Comparison of ENCODE assay signal across 19 cellular contexts in the genomic region with DNA sequence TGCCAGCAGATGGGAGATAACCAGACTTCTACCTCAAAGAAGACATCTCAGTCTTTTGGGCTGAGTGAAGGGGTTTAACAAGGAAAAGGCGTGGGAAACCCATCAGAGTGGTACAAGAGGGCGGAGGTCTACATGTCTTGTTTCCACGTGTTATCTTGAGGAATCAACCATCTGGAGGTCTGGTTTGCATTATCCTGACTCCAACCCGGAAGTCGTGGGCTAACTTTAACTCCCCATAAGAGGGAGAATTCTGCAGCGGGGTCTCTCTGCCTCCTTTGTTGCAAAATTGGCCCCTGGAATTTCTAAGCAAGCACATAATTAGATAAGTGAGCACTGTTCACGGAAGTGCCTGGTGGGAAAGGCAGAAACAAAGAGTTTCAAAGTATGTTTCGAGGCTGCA.
DNase-seq lines count a peak whose midpoint lies in the region; ATAC-seq, FAIRE-seq and TF ChIP-seq lines count a peak whose summit lies in the region.
"Had no signal": no experiment of that assay in that cellular context is flagged by ENCODE, and none has a peak within 500 bp of the region (broad histone marks: within the 10 kb centered on the region; RNA-seq: fewer than 3 reads in every experiment).

No MANE protein-coding gene starts in this region.

- TF ChIP-seq EP300 in H1 (IDR thresholded peaks at IDR 0.05; ENCODE audit: borderline replicate concordance in 1 of 2, low read depth in 2 of 2, low read length in 2 of 2): no peak

- 91% methylated on average over 8 of the region's 8 CpGs; no CpG with 5 or more reads in 1 of the 2 experiments for WGBS in H1 (ENCODE audit: extremely low coverage in 1 of 2, insufficient coverage in 1 of 2, insufficient read length in 1 of 2, insufficient replicate concordance in 2 of 2, low coverage in 1 of 2, low lambda C conversion rate in 2 of 2, missing lambda C conversion rate in 1 of 2), 2 experiments

- no peaks in the 10 kb centered on the region for H3K4me1 ChIP-seq in GM23338 (ENCODE audit: insufficient read depth)
- H3K4me1 ChIP-seq in H1 (replicated peaks in 1 of 4; ENCODE audit: control insufficient read depth in 3 of 4, insufficient read depth in 4 of 4, low read length in 3 of 4): peaks cover 0 to 2% (median 1%) of the 10 kb centered on the region in 4 experiments; a peak in 2 of 7 replicates
- peaks cover 52% of the 10 kb centered on the region for H3K4me1 ChIP-seq in neural progenitor cell

- no peaks in the 10 kb centered on the region for H4K20me1 ChIP-seq in GM23338 (replicated peaks; ENCODE audit: insufficient read depth)
- no peaks in the 10 kb centered on the region for H4K20me1 ChIP-seq in H1 (replicated peaks in 1 of 2; ENCODE audit: control insufficient read depth in 1 of 2, insufficient read depth in 2 of 2, low read length in 2 of 2)
- no peaks in the 10 kb centered on the region for H4K20me1 ChIP-seq in neural progenitor cell (ENCODE audit: low read depth)
- H4K20me1 ChIP-seq: BLaER1 treated with 17β-estradiol and CSF1 and Interleukin-3, amounts not matched to agents 10 nM and 100 nM had no signal

- no peaks in the 10 kb centered on the region for H3K79me1 ChIP-seq in H1 (ENCODE audit: low read depth, low read length)

- TF ChIP-seq CTCF in GM23338 (conservative IDR thresholded peaks at IDR 0.05; ENCODE audit: low read depth in 2 of 2) (no peak), H1 (IDR thresholded peaks at IDR 0.05; ENCODE audit: control extremely low read depth in 1 of 3, insufficient read depth in 1 of 3, low read depth in 1 of 3, low read length in 3 of 3) (no peak), neural progenitor cell (IDR thresholded peaks at IDR 0.05) (no peak), HFFc6 (IDR thresholded peaks at IDR 0.05) (no peak)

- H3K4ac ChIP-seq in H1 (replicated peaks; ENCODE audit: insufficient read length, low read depth, low read length): no peak overlapping the region

- ATAC-seq in GM23338: no peak
- ATAC-seq in HG03108 (IDR thresholded peaks at IDR 0.05; ENCODE audit: unreplicated experiment): no peak
- no peak for ATAC-seq in HG03025 (IDR thresholded peaks at IDR 0.05; ENCODE audit: low FRiP score, unreplicated experiment)
- ATAC-seq: HCT116, HepG2 had no signal

- H3K4me3 Mint-ChIP-seq in GM23338 (no peak overlapping the region), neural progenitor cell (no peak overlapping the region), HFFc6 (no peak overlapping the region)
- no peak overlapping the region for H3K4me3 Mint-ChIP-seq in activated CD4-positive, alpha-beta memory T cell treated with anti-CD3 and anti-CD28 coated beads for 36 hours
- H3K4me3 Mint-ChIP-seq: CD4-positive, CD25-positive, alpha-beta regulatory T cell had no signal

- H4K91ac ChIP-seq in H1 (replicated peaks; ENCODE audit: insufficient read length, low read length): no peak overlapping the region

- no peak for FAIRE-seq in H1 (lab: Jason Lieb, UNC)
- FAIRE-seq: GM19239, H54, HepG2, HTR-8/SVneo had no signal

- peaks cover 3% of the 10 kb centered on the region for H3K27me3 Mint-ChIP-seq in GM23338 (ENCODE audit: insufficient read depth, low read depth, poor library complexity)
- H3K27me3 Mint-ChIP-seq in neural progenitor cell (ENCODE audit: insufficient read depth, low read depth): peaks cover 17% of the 10 kb centered on the region
- H3K27me3 Mint-ChIP-seq in activated CD4-positive, alpha-beta memory T cell treated with anti-CD3 and anti-CD28 coated beads for 36 hours: peaks cover 16% of the 10 kb centered on the region
- H3K27me3 Mint-ChIP-seq in HFFc6 (ENCODE audit: insufficient read depth): no peaks in the 10 kb centered on the region; the same call in 1 of the 2 replicates

- DNase-seq in GM23338 (ENCODE audit: low spot score) (no peak), SK-N-DZ (ENCODE audit: low spot score) (peak; percentile 80), H1 (ENCODE audit: low read depth in 1 of 2, low spot score in 2 of 2) (no peak), neural progenitor cell (ENCODE audit: low spot score) (no peak), HFFc6 (no peak)
- no peak for DNase-seq in activated CD4-positive, alpha-beta memory T cell treated with anti-CD3 and anti-CD28 coated beads for 36 hours
- DNase-seq: 8988T; ACHN; CD4-positive, CD25-positive, alpha-beta regulatory T cell; DMS53; GF-D8 had no signal

- 0 out of 4 replicates have a peak, but pooled peaks cover 0 to 2% of the 10 kb centered on the region in 2 experiments for H3K9me3 ChIP-seq in H1 (ENCODE audit: insufficient read depth in 2 of 2, low read depth in 1 of 2, low read length in 1 of 2)
- no peaks in the 10 kb centered on the region for H3K9me3 ChIP-seq in neural progenitor cell (ENCODE audit: low read depth)
- H3K9me3 ChIP-seq: BLaER1 treated with 17β-estradiol and CSF1 and Interleukin-3, amounts not matched to agents 10 nM and 100 nM had no signal

- H2AK5ac ChIP-seq in H1 (ENCODE audit: low read depth, low read length): no peak overlapping the region

- no peak overlapping the region for H3K27ac ChIP-seq in GM23338 (ENCODE audit: low read depth)
- no peak overlapping the region for H3K27ac ChIP-seq in H1 (ENCODE audit: low read depth, low read length)
- H3K27ac ChIP-seq in neural progenitor cell: no peak overlapping the region
- H3K27ac ChIP-seq: BLaER1 treated with 17β-estradiol and CSF1 and Interleukin-3, amounts not matched to agents 10 nM and 100 nM had no signal

- no peak overlapping the region for H3K4me3 ChIP-seq in GM23338
- H3K4me3 ChIP-seq in H1 (ENCODE audit: extremely low read depth in 1 of 4, insufficient read depth in 2 of 4, low read depth in 3 of 4, low read length in 4 of 4): no peak overlapping the region
- no peak overlapping the region for H3K4me3 ChIP-seq in neural progenitor cell
- H3K4me3 ChIP-seq: BLaER1 treated with 17β-estradiol and CSF1 and Interleukin-3, amounts not matched to agents 10 nM and 100 nM had no signal

- H3K4me2 ChIP-seq in GM23338: no peak overlapping the region
- H3K4me2 ChIP-seq in H1 (ENCODE audit: insufficient read depth in 1 of 2, low read depth in 2 of 2, low read length in 2 of 2): no peak overlapping the region
- peak overlapping the region; percentile 40 for H3K4me2 ChIP-seq in neural progenitor cell
- H3K4me2 ChIP-seq: BLaER1 treated with 17β-estradiol and CSF1 and Interleukin-3, amounts not matched to agents 10 nM and 100 nM had no signal

- H3K23ac ChIP-seq in H1 (ENCODE audit: insufficient read length): no peak overlapping the region

- no peak overlapping the region for H4K8ac ChIP-seq in H1 (ENCODE audit: extremely low read depth, insufficient read depth, low read length)

- H2AFZ ChIP-seq in GM23338 (0 out of 2 replicates have a peak overlapping the region, but pooled peaks have one; percentile 69), H1 (ENCODE audit: low read length) (peak overlapping the region; percentile 42; the same call in 1 of the 2 replicates), neural progenitor cell (replicated peaks) (no peak overlapping the region)

- CTCF ChIA-PET in H1 (lab: Charles Lee; ENCODE audit: partially characterized antibody): interaction anchor here (0.8 to 1.1 kb wide), 2 partner anchors 22 to 32 kb away, joined by 3 to 4 read pairs; no protein-coding TSS in a partner anchor
- CTCF ChIA-PET in activated CD4-positive, alpha-beta memory T cell treated with anti-CD3 and anti-CD28 coated beads for 36 hours (lab: Charles Lee): no interaction called here

- no peaks in the 10 kb centered on the region; the same call in 1 of the 2 replicates for H3K36me3 ChIP-seq in GM23338 (ENCODE audit: insufficient read depth)
- no peaks in the 10 kb centered on the region for H3K36me3 ChIP-seq in H1 (ENCODE audit: control insufficient read depth in 2 of 4, insufficient read depth in 4 of 4, low read length in 3 of 4)
- H3K36me3 ChIP-seq in neural progenitor cell: no peaks in the 10 kb centered on the region
- H3K36me3 ChIP-seq: BLaER1 treated with 17β-estradiol and CSF1 and Interleukin-3, amounts not matched to agents 10 nM and 100 nM had no signal

- TF ChIP-seq RAD21 in H1 (IDR thresholded peaks at IDR 0.05 in 1 of 2, conservative IDR thresholded peaks at IDR 0.05 in 1 of 2; ENCODE audit: low read depth in 2 of 2, low read length in 2 of 2): no peak

- no peak overlapping the region for H4K5ac ChIP-seq in H1 (ENCODE audit: insufficient read length, low read depth, low read length)

- H3K9ac ChIP-seq in H1 (replicated peaks in 1 of 4; ENCODE audit: extremely low read depth in 1 of 4, low read depth in 3 of 4, low read length in 3 of 4): no peak overlapping the region
- no peak overlapping the region for H3K9ac ChIP-seq in neural progenitor cell
- H3K9ac ChIP-seq: BLaER1 treated with 17β-estradiol and CSF1 and Interleukin-3, amounts not matched to agents 10 nM and 100 nM had no signal

- intact Hi-C loops in activated CD4-positive, alpha-beta memory T cell treated with anti-CD3 and anti-CD28 coated beads for 36 hours (cut with micrococcal nuclease): loop anchor here (5.0 kb wide), 1 partner anchor 71 kb away; no protein-coding TSS in a partner anchor

- H3K79me2 ChIP-seq in GM23338 (replicated peaks; ENCODE audit: insufficient read depth) (no peaks in the 10 kb centered on the region), H1 (ENCODE audit: control insufficient read depth in 1 of 2, insufficient read depth in 2 of 2, low read length in 2 of 2) (no peaks in the 10 kb centered on the region), neural progenitor cell (ENCODE audit: low read depth) (no peaks in the 10 kb centered on the region)

- H2BK5ac ChIP-seq in H1 (ENCODE audit: low read depth, low read length): no peak overlapping the region

- H3K27ac Mint-ChIP-seq in GM23338 (no peak overlapping the region), neural progenitor cell (no peak overlapping the region), HFFc6 (no peak overlapping the region)
- H3K27ac Mint-ChIP-seq in activated CD4-positive, alpha-beta memory T cell treated with anti-CD3 and anti-CD28 coated beads for 36 hours: no peak overlapping the region
- H3K27ac Mint-ChIP-seq: CD4-positive, CD25-positive, alpha-beta regulatory T cell had no signal

- H3K56ac ChIP-seq in H1 (replicated peaks; ENCODE audit: insufficient read length, low read depth, low read length): no peak overlapping the region

- POLR2A ChIA-PET in H1 (lab: Charles Lee; ENCODE audit: partially characterized antibody): no interaction called here
- POLR2A ChIA-PET in activated CD4-positive, alpha-beta memory T cell treated with anti-CD3 and anti-CD28 coated beads for 36 hours (lab: Charles Lee): no interaction called here

- H2BK120ac ChIP-seq in H1 (replicated peaks; ENCODE audit: low read depth, low read length): no peak overlapping the region

- H3K36me3 Mint-ChIP-seq in GM23338 (ENCODE audit: low read depth) (no peaks in the 10 kb centered on the region; the same call in 2 of the 3 replicates), neural progenitor cell (peaks cover 2% of the 10 kb centered on the region), HFFc6 (ENCODE audit: low read depth) (no peaks in the 10 kb centered on the region; the same call in 1 of the 2 replicates)
- no peaks in the 10 kb centered on the region for H3K36me3 Mint-ChIP-seq in activated CD4-positive, alpha-beta memory T cell treated with anti-CD3 and anti-CD28 coated beads for 36 hours
- H3K36me3 Mint-ChIP-seq: CD4-positive, CD25-positive, alpha-beta regulatory T cell had no signal

- no peaks in the 10 kb centered on the region for H3K27me3 ChIP-seq in GM23338 (ENCODE audit: insufficient read depth)
- H3K27me3 ChIP-seq in H1 (replicated peaks in 1 of 4; ENCODE audit: control insufficient read depth in 3 of 4, extremely low read depth in 1 of 4, insufficient read depth in 3 of 4, low read length in 3 of 4): no peaks in the 10 kb centered on the region
- no peaks in the 10 kb centered on the region for H3K27me3 ChIP-seq in neural progenitor cell
- H3K27me3 ChIP-seq: BLaER1 treated with 17β-estradiol and CSF1 and Interleukin-3, amounts not matched to agents 10 nM and 100 nM had no signal

- peaks cover 92% of the 10 kb centered on the region for H3K9me3 Mint-ChIP-seq in GM23338
- peaks cover 2% of the 10 kb centered on the region for H3K9me3 Mint-ChIP-seq in neural progenitor cell
- H3K9me3 Mint-ChIP-seq in activated CD4-positive, alpha-beta memory T cell treated with anti-CD3 and anti-CD28 coated beads for 36 hours: no peaks in the 10 kb centered on the region
- peaks cover 39% of the 10 kb centered on the region for H3K9me3 Mint-ChIP-seq in HFFc6

- TF ChIP-seq POLR2A in H1 (IDR thresholded peaks at IDR 0.05; ENCODE audit: control extremely low read depth in 1 of 2, low read depth in 2 of 2, low read length in 2 of 2): no peak

- H2BK12ac ChIP-seq in H1 (ENCODE audit: low read depth, low read length): no peak overlapping the region

- H2BK20ac ChIP-seq in H1 (ENCODE audit: low read length): no peak overlapping the region

- H3K4me1 Mint-ChIP-seq in GM23338: peaks cover 3% of the 10 kb centered on the region; the same call in 1 of the 3 replicates
- peaks cover 59% of the 10 kb centered on the region for H3K4me1 Mint-ChIP-seq in neural progenitor cell
- H3K4me1 Mint-ChIP-seq in activated CD4-positive, alpha-beta memory T cell treated with anti-CD3 and anti-CD28 coated beads for 36 hours (ENCODE audit: low read depth): peaks cover 18% of the 10 kb centered on the region
- no peaks in the 10 kb centered on the region for H3K4me1 Mint-ChIP-seq in HFFc6 (ENCODE audit: low read depth)

- H3F3A ChIP-seq in GM23338 (replicated peaks; ENCODE audit: low read depth): no peaks in the 10 kb centered on the region
- H3F3A ChIP-seq in neural progenitor cell (ENCODE audit: low read depth): peaks cover 19% of the 10 kb centered on the region

- no peak overlapping the region for H2BK15ac ChIP-seq in H1 (ENCODE audit: low read length)

- H3K18ac ChIP-seq in H1 (ENCODE audit: extremely low read depth, low read length): no peak overlapping the region

- H3K9me2 ChIP-seq in GM23338 (ENCODE audit: insufficient read depth): no peaks in the 10 kb centered on the region

- H3K23me2 ChIP-seq in H1 (ENCODE audit: low read depth, low read length): no peaks in the 10 kb centered on the region

- no peak overlapping the region for H3K14ac ChIP-seq in H1 (ENCODE audit: insufficient read length)
